In the genomic region with DNA sequence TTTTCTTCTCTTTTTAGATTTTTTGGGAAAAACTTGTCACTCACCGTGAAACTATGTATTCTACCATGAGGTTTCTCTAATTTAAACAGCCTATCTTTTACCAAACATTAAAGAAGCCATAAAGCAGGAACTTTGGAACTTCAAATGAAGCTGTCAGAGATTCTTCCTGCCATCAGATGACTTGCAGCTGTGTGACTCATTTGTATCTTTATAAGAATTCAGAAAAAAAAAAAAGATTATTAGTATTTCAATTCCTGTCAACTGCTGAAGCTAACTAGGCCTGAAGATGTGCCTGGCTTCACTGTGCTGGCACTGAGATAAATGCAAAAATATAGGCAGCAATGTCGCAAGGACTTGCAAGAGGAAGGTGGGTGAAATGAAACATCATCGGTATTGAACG, we compare ENCODE assay signal across 19 cellular contexts.
DNase-seq lines count a peak whose midpoint lies in the region; ATAC-seq and TF ChIP-seq lines count a peak whose summit lies in the region.
"Had no signal": no experiment of that assay in that cellular context is flagged by ENCODE, and none has a peak within 500 bp of the region (broad histone marks: within the 10 kb centered on the region; RNA-seq: fewer than 3 reads in every experiment).

No MANE protein-coding gene starts in this region.

- POLR2A ChIA-PET in naive thymus-derived CD4-positive, alpha-beta T cell (lab: Charles Lee): no interaction called here

- CTCF ChIA-PET in naive thymus-derived CD4-positive, alpha-beta T cell (lab: Charles Lee): no interaction called here

- no peak overlapping the region for H3K27ac ChIP-seq in naive thymus-derived CD4-positive, alpha-beta T cell (ENCODE audit: low read depth, low read length)
- H3K27ac ChIP-seq: HL-60 had no signal

- no peaks in the 10 kb centered on the region for H3K27me3 Mint-ChIP-seq in activated T-helper 2 cell treated with anti-CD3 and anti-CD28 coated beads, Interferon-gamma antibody, Interleukin-2, Interleukin-4, amounts not matched to agents 10 μg/mL and 5 μg/mL and 100 μg/mL, durations not matched to agents 14 hours and 24 hours and 36 hours (ENCODE audit: low read depth)
- no peaks in the 10 kb centered on the region for H3K27me3 Mint-ChIP-seq in naive thymus-derived CD4-positive, alpha-beta T cell
- H3K27me3 Mint-ChIP-seq: B cell; CD4-positive, CD25-positive, alpha-beta regulatory T cell had no signal

- DNase-seq in GM04504 (ENCODE audit: low read depth) (peak; percentile 35), amniotic epithelial cell (ENCODE audit: low read depth) (peak; percentile 37), fibroblast of pulmonary artery (ENCODE audit: low read depth) (peak; percentile 45), skeletal muscle cell (ENCODE audit: low read depth) (peak; percentile 31)
- no peak for DNase-seq in activated T-helper 2 cell treated with anti-CD3 and anti-CD28 coated beads, Interferon-gamma antibody, Interleukin-2, Interleukin-4, amounts not matched to agents 10 μg/mL and 5 μg/mL and 100 μg/mL, durations not matched to agents 14 hours and 24 hours and 36 hours (ENCODE audit: low spot score)
- DNase-seq in naive thymus-derived CD4-positive, alpha-beta T cell: no peak
- no peak for DNase-seq in activated CD8-positive, alpha-beta memory T cell treated with anti-CD3 and anti-CD28 coated beads for 24 hours
- DNase-seq: ACHN; CD4-positive, CD25-positive, alpha-beta regulatory T cell; EL; H9; NCI-H146; NCI-H2081; NCI-H510A; NCI-H82 had no signal

- H3K36me3 ChIP-seq in naive thymus-derived CD4-positive, alpha-beta T cell (ENCODE audit: control insufficient read depth in 2 of 3, insufficient read depth in 3 of 3, low read length in 3 of 3): no peaks in the 10 kb centered on the region

- intact Hi-C loops in activated T-helper 2 cell treated with anti-CD3 and anti-CD28 coated beads, Interferon-gamma antibody, Interleukin-2, Interleukin-4, amounts not matched to agents 10 μg/mL and 5 μg/mL and 100 μg/mL, durations not matched to agents 14 hours and 24 hours and 36 hours (cut with micrococcal nuclease): no loop called here
- intact Hi-C loops in naive thymus-derived CD4-positive, alpha-beta T cell (cut with micrococcal nuclease): no loop called here

- H3K4me3 Mint-ChIP-seq in activated T-helper 2 cell treated with anti-CD3 and anti-CD28 coated beads, Interferon-gamma antibody, Interleukin-2, Interleukin-4, amounts not matched to agents 10 μg/mL and 5 μg/mL and 100 μg/mL, durations not matched to agents 14 hours and 24 hours and 36 hours (ENCODE audit: low read depth): no peak overlapping the region
- H3K4me3 Mint-ChIP-seq in naive thymus-derived CD4-positive, alpha-beta T cell: no peak overlapping the region
- H3K4me3 Mint-ChIP-seq: B cell; CD4-positive, CD25-positive, alpha-beta regulatory T cell; H9 had no signal

- no peak for ATAC-seq in HG03521 (IDR thresholded peaks at IDR 0.05; ENCODE audit: unreplicated experiment)
- no peak for ATAC-seq in naive thymus-derived CD4-positive, alpha-beta T cell
- ATAC-seq: Panc1 had no signal

- peaks cover 8% of the 10 kb centered on the region for H3K9me3 Mint-ChIP-seq in activated T-helper 2 cell treated with anti-CD3 and anti-CD28 coated beads, Interferon-gamma antibody, Interleukin-2, Interleukin-4, amounts not matched to agents 10 μg/mL and 5 μg/mL and 100 μg/mL, durations not matched to agents 14 hours and 24 hours and 36 hours
- peaks cover 0 to 24% (median 5%) of the 10 kb centered on the region in 11 donors for H3K9me3 Mint-ChIP-seq in naive thymus-derived CD4-positive, alpha-beta T cell
- H3K9me3 Mint-ChIP-seq: H9 had no signal

- TF ChIP-seq CTCF in fibroblast of pulmonary artery (IDR thresholded peaks at IDR 0.05; ENCODE audit: low read length, missing control alignments): no peak

- H3K4me1 Mint-ChIP-seq in activated T-helper 2 cell treated with anti-CD3 and anti-CD28 coated beads, Interferon-gamma antibody, Interleukin-2, Interleukin-4, amounts not matched to agents 10 μg/mL and 5 μg/mL and 100 μg/mL, durations not matched to agents 14 hours and 24 hours and 36 hours (ENCODE audit: low read depth): no peaks in the 10 kb centered on the region
- H3K4me1 Mint-ChIP-seq in naive thymus-derived CD4-positive, alpha-beta T cell: no peaks in the 10 kb centered on the region
- H3K4me1 Mint-ChIP-seq: B cell; CD4-positive, CD25-positive, alpha-beta regulatory T cell had no signal

- H3K27me3 ChIP-seq in naive thymus-derived CD4-positive, alpha-beta T cell (ENCODE audit: control insufficient read depth in 2 of 2, insufficient read depth in 2 of 2, low read length in 2 of 2): no peaks in the 10 kb centered on the region

- no peaks in the 10 kb centered on the region for H3K36me3 Mint-ChIP-seq in activated T-helper 2 cell treated with anti-CD3 and anti-CD28 coated beads, Interferon-gamma antibody, Interleukin-2, Interleukin-4, amounts not matched to agents 10 μg/mL and 5 μg/mL and 100 μg/mL, durations not matched to agents 14 hours and 24 hours and 36 hours (ENCODE audit: low read depth)
- no peaks in the 10 kb centered on the region for H3K36me3 Mint-ChIP-seq in naive thymus-derived CD4-positive, alpha-beta T cell
- H3K36me3 Mint-ChIP-seq: CD4-positive, CD25-positive, alpha-beta regulatory T cell had no signal

- peaks cover 0 to 4% (median 0%) of the 10 kb centered on the region in 3 experiments for H3K9me3 ChIP-seq in naive thymus-derived CD4-positive, alpha-beta T cell (ENCODE audit: control insufficient read depth in 2 of 3, low read length in 3 of 3)

- no peak overlapping the region for H3K4me3 ChIP-seq in fibroblast of pulmonary artery (replicated peaks; ENCODE audit: low read depth, low read length)
- H3K4me3 ChIP-seq in skeletal muscle cell (ENCODE audit: low read depth, low read length): no peak overlapping the region
- H3K4me3 ChIP-seq in naive thymus-derived CD4-positive, alpha-beta T cell (ENCODE audit: low read length): no peak overlapping the region

- no peak overlapping the region for H3K27ac Mint-ChIP-seq in activated T-helper 2 cell treated with anti-CD3 and anti-CD28 coated beads, Interferon-gamma antibody, Interleukin-2, Interleukin-4, amounts not matched to agents 10 μg/mL and 5 μg/mL and 100 μg/mL, durations not matched to agents 14 hours and 24 hours and 36 hours
- H3K27ac Mint-ChIP-seq in naive thymus-derived CD4-positive, alpha-beta T cell: no peak overlapping the region
- H3K27ac Mint-ChIP-seq: B cell; CD4-positive, CD25-positive, alpha-beta regulatory T cell; H9 had no signal

- H3K4me1 ChIP-seq in naive thymus-derived CD4-positive, alpha-beta T cell (ENCODE audit: control insufficient read depth in 2 of 2, insufficient read depth in 2 of 2, low read length in 2 of 2): no peaks in the 10 kb centered on the region

Comparison
In these comparisons a context has a peak if more than half of its experiments do, and no peak if none do; other contexts are left out.
1. DNase-seq: peak in GM04504 (single experiment), amniotic epithelial cell (single experiment), fibroblast of pulmonary artery (single experiment) and skeletal muscle cell (single experiment); none in activated T-helper 2 cell treated with anti-CD3 and anti-CD28 coated beads, Interferon-gamma antibody, Interleukin-2, Interleukin-4, amounts not matched to agents 10 μg/mL and 5 μg/mL and 100 μg/mL, durations not matched to agents 14 hours and 24 hours and 36 hours (single experiment), naive thymus-derived CD4-positive, alpha-beta T cell (0 of 9) and activated CD8-positive, alpha-beta memory T cell treated with anti-CD3 and anti-CD28 coated beads for 24 hours (single experiment).